32 cellular contexts compared by ENCODE assay signal in the genomic region with DNA sequence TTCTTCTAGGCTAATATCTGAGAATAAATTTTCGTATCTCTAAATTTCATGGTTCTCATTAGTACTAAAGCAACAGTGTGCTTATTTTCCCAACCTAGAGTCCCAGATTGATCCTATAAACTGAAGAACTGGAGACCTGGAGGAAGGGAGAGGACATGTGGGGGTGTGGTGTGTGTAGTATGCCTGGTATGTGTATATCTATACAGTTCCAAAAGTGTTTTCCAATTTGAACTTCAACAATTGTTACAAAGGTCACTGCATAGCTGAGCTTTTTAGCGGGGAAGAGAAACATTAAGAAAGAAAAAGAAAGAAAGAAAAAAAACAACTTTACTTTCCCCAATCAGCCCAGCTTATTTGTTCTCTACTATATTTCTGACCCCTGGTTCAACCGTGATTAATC.
"Had no signal": no experiment of that assay in that cellular context is flagged by ENCODE, and none has a peak within 500 bp of the region (broad histone marks: within the 10 kb centered on the region; RNA-seq: fewer than 3 reads in every experiment).

No MANE protein-coding gene starts in this region.

- H3K27ac Mint-ChIP-seq: activated CD4-positive, alpha-beta memory T cell treated with anti-CD3 and anti-CD28 coated beads, Interleukin-2, amount 10 ng/mL, durations not matched to agents 7 days and 5 days; activated CD8-positive, alpha-beta memory T cell treated with anti-CD3 and anti-CD28 coated beads, Interleukin-2, amount 10 ng/mL, durations not matched to agents 7 days and 5 days; activated naive CD4-positive, alpha-beta T cell treated with anti-CD3 and anti-CD28 coated beads, Interleukin-2, amount 10 ng/mL, durations not matched to agents 7 days and 5 days; activated naive CD8-positive, alpha-beta T cell; activated naive CD8-positive, alpha-beta T cell treated with anti-CD3 and anti-CD28 coated beads, Interleukin-2, amount 50 U/mL, for 24 hours had no signal

- H3K36me3 ChIP-seq: brain microvascular endothelial cell, Peyer's patch, WERI-Rb-1 had no signal

- H3K9me3 Mint-ChIP-seq: activated naive CD4-positive, alpha-beta T cell treated with anti-CD3 and anti-CD28 coated beads, Interleukin-2, amount 10 ng/mL, durations not matched to agents 7 days and 5 days had no signal

- H3K4me1 Mint-ChIP-seq: activated CD4-positive, alpha-beta memory T cell treated with anti-CD3 and anti-CD28 coated beads, Interleukin-2, amount 10 ng/mL, durations not matched to agents 7 days and 5 days; activated CD8-positive, alpha-beta memory T cell treated with anti-CD3 and anti-CD28 coated beads, Interleukin-2, amount 10 ng/mL, durations not matched to agents 7 days and 5 days; activated naive CD4-positive, alpha-beta T cell treated with anti-CD3 and anti-CD28 coated beads, Interleukin-2, amount 10 ng/mL, durations not matched to agents 7 days and 5 days; activated naive CD8-positive, alpha-beta T cell treated with anti-CD3 and anti-CD28 coated beads, Interleukin-2, amount 50 U/mL, for 24 hours had no signal

- H3K27ac ChIP-seq: brain microvascular endothelial cell, Peyer's patch, WERI-Rb-1 had no signal

- H3K9me3 ChIP-seq: Peyer's patch had no signal

- H3K4me3 ChIP-seq: Peyer's patch had no signal

- H3K27me3 ChIP-seq: brain microvascular endothelial cell, Peyer's patch had no signal

- H3K4me1 ChIP-seq: Peyer's patch had no signal

- H3K36me3 Mint-ChIP-seq: activated CD8-positive, alpha-beta memory T cell treated with anti-CD3 and anti-CD28 coated beads, Interleukin-2, amount 10 ng/mL, durations not matched to agents 7 days and 5 days; activated naive CD4-positive, alpha-beta T cell treated with anti-CD3 and anti-CD28 coated beads, Interleukin-2, amount 10 ng/mL, durations not matched to agents 7 days and 5 days; activated naive CD8-positive, alpha-beta T cell had no signal

- H3K4me3 Mint-ChIP-seq: activated CD4-positive, alpha-beta memory T cell treated with anti-CD3 and anti-CD28 coated beads, Interleukin-2, amount 10 ng/mL, durations not matched to agents 7 days and 5 days; activated CD8-positive, alpha-beta memory T cell treated with anti-CD3 and anti-CD28 coated beads, Interleukin-2, amount 10 ng/mL, durations not matched to agents 7 days and 5 days; activated naive CD4-positive, alpha-beta T cell treated with anti-CD3 and anti-CD28 coated beads, Interleukin-2, amount 10 ng/mL, durations not matched to agents 7 days and 5 days; activated naive CD8-positive, alpha-beta T cell; activated naive CD8-positive, alpha-beta T cell treated with anti-CD3 and anti-CD28 coated beads, Interleukin-2, amount 50 U/mL, for 24 hours had no signal

- ATAC-seq: activated CD8-positive, alpha-beta memory T cell treated with anti-CD3 and anti-CD28 coated beads, Interleukin-2, amount 10 ng/mL, durations not matched to agents 7 days and 5 days; activated naive CD8-positive, alpha-beta T cell treated with anti-CD3 and anti-CD28 coated beads, Interleukin-2, amount 50 U/mL, for 24 hours; PC-3 had no signal

- H3K27me3 Mint-ChIP-seq: activated CD4-positive, alpha-beta memory T cell treated with anti-CD3 and anti-CD28 coated beads, Interleukin-2, amount 10 ng/mL, durations not matched to agents 7 days and 5 days; activated CD8-positive, alpha-beta memory T cell treated with anti-CD3 and anti-CD28 coated beads, Interleukin-2, amount 10 ng/mL, durations not matched to agents 7 days and 5 days; activated naive CD4-positive, alpha-beta T cell treated with anti-CD3 and anti-CD28 coated beads, Interleukin-2, amount 10 ng/mL, durations not matched to agents 7 days and 5 days; activated naive CD8-positive, alpha-beta T cell; activated naive CD8-positive, alpha-beta T cell treated with anti-CD3 and anti-CD28 coated beads, Interleukin-2, amount 50 U/mL, for 24 hours had no signal

- DNase-seq: activated CD4-positive, alpha-beta memory T cell treated with anti-CD3 and anti-CD28 coated beads, Interleukin-2, amount 10 ng/mL, durations not matched to agents 7 days and 5 days; activated CD4-positive, alpha-beta T cell treated with anti-CD3 and anti-CD28 coated beads for 1 hour; activated CD4-positive, alpha-beta T cell treated with anti-CD3 and anti-CD28 coated beads for 48 hours; activated CD4-positive, CD25-positive, alpha-beta regulatory T cell; activated CD8-positive, alpha-beta memory T cell treated with anti-CD3 and anti-CD28 coated beads for 24 hours; activated CD8-positive, alpha-beta memory T cell treated with anti-CD3 and anti-CD28 coated beads, Interleukin-2, amount 10 ng/mL, durations not matched to agents 7 days and 5 days; activated CD8-positive, alpha-beta memory T cell treated with anti-CD3 and anti-CD28 coated beads, Interleukin-2, amount 50 U/mL, for 48 hours; activated effector memory CD4-positive, alpha-beta T cell treated with Interleukin-2 at 50 U/mL for 16 hours; activated naive CD4-positive, alpha-beta T cell treated with anti-CD3 and anti-CD28 coated beads, Interleukin-2, amount 10 ng/mL, durations not matched to agents 7 days and 5 days; activated naive CD8-positive, alpha-beta T cell treated with anti-CD3 and anti-CD28 coated beads, Interleukin-2, amount 50 U/mL, for 24 hours; activated T-cell treated with anti-CD3 and anti-CD28 coated beads, Interleukin-2, amount 50 U/mL, for 48 hours; amniotic stem cell; aorta; brain microvascular endothelial cell; Karpas-422; MV-4-11; NCI-H1092; NCI-H1436 treated with DMSO at 0.1 percent for 48 hours; NCI-H1694 treated with DMSO at 0.1 percent for 48 hours; NCI-H2029; NCI-H510A; NCI-H526; NCI-H748 treated with DMSO at 0.1 percent for 48 hours; NK-92 treated with Interleukin-12 subunit alpha and Interleukin-12 subunit beta, amount 100 ng/mL, for 24 hours; PC-3; Peyer's patch; RPMI8226; SIG-M5; SW 1271; T1000; WERI-Rb-1 had no signal
